8 cellular contexts compared by ENCODE assay signal in the genomic region with DNA sequence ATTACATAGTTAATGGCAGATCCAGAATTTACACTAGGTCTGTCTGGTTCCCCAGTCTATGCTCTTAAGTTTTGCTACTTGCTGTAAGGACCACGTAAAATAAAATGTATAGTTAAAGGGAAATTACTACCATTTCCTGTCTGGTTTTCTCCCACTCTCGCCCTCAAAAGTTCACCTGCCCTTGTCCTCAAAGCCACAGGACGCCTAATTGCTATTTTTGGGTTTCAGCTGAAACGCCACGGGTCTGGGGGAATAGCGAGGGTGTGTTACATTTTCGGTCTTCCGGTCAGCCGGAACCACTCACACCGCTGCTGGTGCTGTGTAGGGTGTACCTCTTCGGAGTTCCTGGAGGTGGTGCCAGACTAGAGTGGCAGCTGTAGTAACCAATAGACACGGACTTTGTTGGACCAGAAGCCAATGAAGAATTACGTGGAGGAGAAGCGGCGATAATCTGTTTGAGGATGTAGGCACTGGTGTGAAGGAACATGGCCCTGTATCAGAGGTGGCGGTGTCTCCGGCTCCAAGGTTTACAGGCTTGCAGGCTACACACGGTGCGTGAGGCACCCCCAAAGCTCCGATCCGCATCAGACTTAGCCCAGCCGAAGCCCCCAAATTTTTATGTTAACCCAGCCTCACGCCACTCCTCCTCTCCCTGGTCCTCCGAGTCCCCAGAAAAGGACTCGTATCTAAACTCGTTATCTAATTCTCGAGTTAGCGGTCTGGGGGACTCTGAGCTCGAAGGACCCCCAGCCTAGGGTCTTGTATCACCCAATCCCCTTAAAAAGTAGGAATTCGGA.
DNase-seq lines count a peak whose midpoint lies in the region; ATAC-seq and TF ChIP-seq lines count a peak whose summit lies in the region.

TARS2 (plus strand) TSS at position 454 of the 797 bp plus-strand sequence; CDS start at position 486, 32 bp downstream.

- ATAC-seq in HG03432 (IDR thresholded peaks at IDR 0.05; ENCODE audit: unreplicated experiment), result peak; percentile 99

- peak; percentile 90 for TF ChIP-seq POLR2A in GM19099 (IDR thresholded peaks at IDR 0.05; ENCODE audit: extremely low read depth, insufficient read length, low read depth)

- H3K4me3 ChIP-seq in choroid plexus epithelial cell (ENCODE audit: low read depth, low read length), result peak within 1 kb of the TSS; percentile 88

- DNase-seq in AML-193 (lab: John Stamatoyannopoulos, UW), result peak; percentile 95 to 96
- DNase-seq in NCI-H510A (lab: John Stamatoyannopoulos, UW), result peak; percentile 87
- DNase-seq in activated CD4-positive, alpha-beta T cell treated with anti-CD3 and anti-CD28 coated beads for 1 hour, result peak; percentile 83
- DNase-seq in choroid plexus epithelial cell (ENCODE audit: low read depth), result peak; percentile 99
- DNase-seq in kidney glomerular epithelial cell (lab: John Stamatoyannopoulos, UW), result peak; percentile 99
- peak; percentile 82 to 89 for DNase-seq in stimulated activated CD4-positive, alpha-beta T cell treated with anti-CD3 and anti-CD28 coated beads, Interleukin-1b, Interleukin-23, amount 100 ng/mL, for 1 hour (ENCODE audit: low read depth in 2 of 2)

- peak; percentile 38 for TF ChIP-seq CTCF in choroid plexus epithelial cell (conservative IDR thresholded peaks at IDR 0.05; ENCODE audit: low read depth, low read length)

Comparison
In these comparisons a context has a peak if more than half of its experiments do, and no peak if none do; other contexts are left out.
1. Peak in every context shown above with its lines: DNase-seq, ATAC-seq and H3K4me3 ChIP-seq.